Comparison of ENCODE assay signal across 8 cellular contexts in genomic region chr11:78961186-78961782, GRCh38.
A peak's percentile ranks its signal among the peaks of the same experiment; 100 is the strongest.
DNase-seq lines count a peak whose midpoint lies in the region; ATAC-seq, FAIRE-seq and TF ChIP-seq lines count a peak whose summit lies in the region.

No MANE protein-coding gene starts in this region.

- no peak for TF ChIP-seq EP300 in GM12878 (IDR thresholded peaks at IDR 0.05; ENCODE audit: borderline replicate concordance in 1 of 2, control insufficient read depth in 1 of 2, low read depth in 2 of 2, low read length in 2 of 2)

- dilution Hi-C loops in IMR-90 (cut with HindIII; ENCODE audit: low sequenced_read_pairs, unreplicated experiment) = no loop called here

- H2BK5ac ChIP-seq in IMR-90 (ENCODE audit: low read depth, low read length, poor library complexity, severe bottlenecking) = no peak overlapping the region

- no peak overlapping the region for H2BK120ac ChIP-seq in IMR-90 (ENCODE audit: low read depth, low read length)

- no peak overlapping the region for H4K91ac ChIP-seq in IMR-90 (ENCODE audit: insufficient read depth, low read depth, low read length)

- H3K4me1 ChIP-seq in IMR-90 (ENCODE audit: control insufficient read depth, insufficient read depth, low read length) (peaks cover 8% of the 10 kb centered on the region), GM12878 (ENCODE audit: control insufficient read depth, insufficient read depth, low read length) (no peaks in the 10 kb centered on the region), kidney (ENCODE audit: control insufficient read depth in 1 of 2, insufficient read depth in 1 of 2, low read depth in 1 of 2, low read length in 2 of 2) (peaks cover 0 to 6% of the 10 kb centered on the region in 2 donors), vagina (peaks cover 10% of the 10 kb centered on the region)

- no peak overlapping the region for H3K4ac ChIP-seq in IMR-90 (ENCODE audit: low read depth, low read length)

- H2BK20ac ChIP-seq in IMR-90 (ENCODE audit: low read depth, low read length) = no peak overlapping the region

- H3K23ac ChIP-seq in IMR-90 (ENCODE audit: low read depth, low read length) = no peak overlapping the region

- CTCF ChIA-PET in IMR-90 (lab: Yijun Ruan, JAX) (interaction anchor here (0.6 to 1.4 kb wide), 8 partner anchors 9 to 319 kb away, joined by 3 to 10 read pairs (median 3); no protein-coding TSS in a partner anchor), GM12878 (lab: Yijun Ruan, JAX) (no interaction called here)

- H2AFZ ChIP-seq in IMR-90 (replicated peaks; ENCODE audit: low read length, poor library complexity) = peak overlapping the region; percentile 18
- H2AFZ ChIP-seq in GM12878 (ENCODE audit: control insufficient read depth, low read depth, low read length) = no peak overlapping the region

- H2AK5ac ChIP-seq in IMR-90 (ENCODE audit: low read depth, low read length) = no peak overlapping the region

- RAD21 ChIA-PET in GM12878 (lab: Charles Lee; ENCODE audit: unreplicated experiment) = no interaction called here

- no peak overlapping the region for H3K4me3 ChIP-seq in IMR-90 (ENCODE audit: insufficient read depth, low read depth, low read length)
- no peak overlapping the region for H3K4me3 ChIP-seq in GM12878
- H3K4me3 ChIP-seq in kidney (ENCODE audit: low read length in 2 of 2) = no peak overlapping the region
- H3K4me3 ChIP-seq in vagina = no peak overlapping the region

- TF ChIP-seq CTCF in IMR-90 (conservative IDR thresholded peaks at IDR 0.05; ENCODE audit: low read depth, low read length) (peak; percentile 50), GM12878 (IDR thresholded peaks at IDR 0.05 in 2 of 3, conservative IDR thresholded peaks at IDR 0.05 in 1 of 3; ENCODE audit: control insufficient read depth in 2 of 3, extremely low read depth in 1 of 3, insufficient read depth in 1 of 3, low read depth in 3 of 3, low read length in 3 of 3) (peak in 2 of 3 experiments; percentile 14 to 27; a peak in 3 of 6 replicates), kidney (IDR thresholded peaks at IDR 0.05; ENCODE audit: borderline replicate concordance, extremely low read depth, insufficient read depth) (peak; percentile 69), vagina (IDR thresholded peaks at IDR 0.05) (no peak)

- H3K36me3 ChIP-seq in IMR-90 (ENCODE audit: control insufficient read depth, insufficient read depth, low read length) = no peaks in the 10 kb centered on the region
- H3K36me3 ChIP-seq in GM12878 (ENCODE audit: control insufficient read depth in 2 of 2, insufficient read depth in 2 of 2, low read length in 1 of 2) = no peaks in the 10 kb centered on the region
- no peaks in the 10 kb centered on the region for H3K36me3 ChIP-seq in kidney (ENCODE audit: control insufficient read depth in 1 of 2, insufficient read depth in 2 of 2, low read length in 2 of 2)
- H3K36me3 ChIP-seq in vagina = no peaks in the 10 kb centered on the region

- H3K14ac ChIP-seq in IMR-90 (replicated peaks; ENCODE audit: low read depth, low read length) = no peak overlapping the region

- H3K9ac ChIP-seq in IMR-90 (ENCODE audit: low read depth, low read length) = no peak overlapping the region
- H3K9ac ChIP-seq in GM12878 (ENCODE audit: control insufficient read depth, insufficient read depth, low read length) = no peak overlapping the region
- H3K9ac ChIP-seq in kidney (ENCODE audit: low read length in 2 of 2) = no peak overlapping the region

- BruUV-seq in IMR-90 (replicated peaks; lab: Mats Ljungman, UMichigan) = no TSS peak
- no TSS peak for BruUV-seq in GM12878 (replicated peaks; lab: Mats Ljungman, UMichigan)

- no CpG with 5 or more reads among the region's 3 CpGs for WGBS in IMR-90 (ENCODE audit: extremely low coverage in 2 of 2, insufficient read length in 1 of 2), 2 experiments
- 32% methylated on average over 3 of the region's 3 CpGs for whole genome bisulfite sequencing in GM12878 (ENCODE audit: insufficient coverage, insufficient replicate concordance, low lambda C conversion rate, missing lambda C conversion rate)

- no peak overlapping the region for H2BK15ac ChIP-seq in IMR-90 (ENCODE audit: low read depth, low read length)

- H3K79me1 ChIP-seq in IMR-90 (ENCODE audit: low read depth in 1 of 2, low read length in 2 of 2) = no peaks in the 10 kb centered on the region

- no peak for FAIRE-seq in GM12878 (lab: Jason Lieb, UNC)
- no peak for FAIRE-seq in kidney (lab: Jason Lieb, UNC)

- no peaks in the 10 kb centered on the region for H3K79me2 ChIP-seq in GM12878 (ENCODE audit: control insufficient read depth, insufficient read depth, low read length)

- intact Hi-C loops in IMR-90 (cut with micrococcal nuclease) (loop anchor here (1.0 to 5.0 kb wide), 4 partner anchors 126 to 316 kb away; no protein-coding TSS in a partner anchor), GM12878 (cut with micrococcal nuclease; ENCODE audit: unreplicated experiment) (no loop called here), kidney (cut with DNase I) (no loop called here), vagina (cut with DNase I) (loop anchor here (10.0 kb wide), 1 partner anchor 316 kb away; no protein-coding TSS in a partner anchor)

- no peak overlapping the region for H2AK9ac ChIP-seq in IMR-90 (replicated peaks; ENCODE audit: low read depth, low read length, poor library complexity)

- no peak overlapping the region for H4K5ac ChIP-seq in IMR-90 (ENCODE audit: low read depth, low read length)

- H3K9me3 ChIP-seq in IMR-90 (ENCODE audit: control insufficient read depth, insufficient read depth, low read length) = no peaks in the 10 kb centered on the region
- no peaks in the 10 kb centered on the region for H3K9me3 ChIP-seq in GM12878 (replicated peaks; ENCODE audit: control insufficient read depth, insufficient read depth, low read length)
- H3K9me3 ChIP-seq in kidney (ENCODE audit: control insufficient read depth in 1 of 2, low read length in 2 of 2) = no peaks in the 10 kb centered on the region
- H3K9me3 ChIP-seq in vagina = no peaks in the 10 kb centered on the region

- H4K8ac ChIP-seq in IMR-90 (ENCODE audit: low read depth in 2 of 2, low read length in 2 of 2) = no peak overlapping the region

- DNase-seq in CD1c-positive myeloid dendritic cell (ENCODE audit: extremely low spot score) (peak; percentile 16), IMR-90 (peak; percentile 46), GM12878 (ENCODE audit: low read depth, low spot score) (no peak), kidney (no peak), KBM-7 (no peak), vagina (ENCODE audit: extremely low spot score in 2 of 2) (no peak)
- no peak for DNase-seq in activated CD4-positive, CD25-positive, alpha-beta regulatory T cell treated with anti-CD3 and anti-CD28 coated beads, Interleukin-2, amount 50 U/mL, for 72 hours
- no peak for DNase-seq in central memory CD4-positive, alpha-beta T cell

- H3K4me2 ChIP-seq in IMR-90 (ENCODE audit: low read depth, low read length) = peak overlapping the region; percentile 4; the same call in 1 of the 2 replicates
- no peak overlapping the region for H3K4me2 ChIP-seq in GM12878 (ENCODE audit: control insufficient read depth, insufficient read depth)

- H4K20me1 ChIP-seq in IMR-90 (ENCODE audit: insufficient read depth, low read length) (no peaks in the 10 kb centered on the region), GM12878 (ENCODE audit: control insufficient read depth, insufficient read depth) (no peaks in the 10 kb centered on the region)

- no peak overlapping the region for H3K56ac ChIP-seq in IMR-90 (ENCODE audit: extremely low read depth, insufficient read depth, low read length)

- TF ChIP-seq POLR2A in IMR-90 (IDR thresholded peaks at IDR 0.05; ENCODE audit: low read depth, low read length) (no peak), GM12878 (IDR thresholded peaks at IDR 0.05; ENCODE audit: low read depth, low read length) (no peak), vagina (IDR thresholded peaks at IDR 0.05) (no peak)

- no peak overlapping the region for H3K18ac ChIP-seq in IMR-90 (ENCODE audit: low read depth, low read length)

- POLR2A ChIA-PET in IMR-90 (lab: Charles Lee; ENCODE audit: unreplicated experiment) (no interaction called here), GM12878 (lab: Charles Lee) (no interaction called here)

- peak; percentile 37; the same call in 1 of the 2 replicates for ATAC-seq in IMR-90 (ENCODE audit: low read depth)
- ATAC-seq in GM12878 = peak; percentile 35; the same call in 2 of the 3 replicates

- SMC1A ChIA-PET in GM12878 (lab: Charles Lee; ENCODE audit: uncharacterized antibody, unreplicated experiment) = interaction anchor here (1.1 kb wide), 1 partner anchor 37 kb away, joined by 3 read pairs; no protein-coding TSS in a partner anchor

- H3K27me3 ChIP-seq in IMR-90 (ENCODE audit: control insufficient read depth, insufficient read depth, low read length) (no peaks in the 10 kb centered on the region), GM12878 (replicated peaks in 1 of 2; ENCODE audit: control insufficient read depth in 2 of 2, insufficient read depth in 2 of 2, low read length in 1 of 2) (peaks cover 0 to 3% of the 10 kb centered on the region in 2 experiments; a peak in 3 of 4 replicates), vagina (no peaks in the 10 kb centered on the region)

- in situ Hi-C loops in IMR-90 (cut with MboI; ENCODE audit: low sequenced_read_pairs) = no loop called here
- in situ Hi-C loops in GM12878 (cut with MboI) = no loop called here
- in situ Hi-C loops in KBM-7 (cut with MboI; ENCODE audit: low pct_unique_long_range_greater_than_20kb, low sequenced_read_pairs) = no loop called here

- no peaks in the 10 kb centered on the region; the same call in 1 of the 2 replicates for H3K9me1 ChIP-seq in IMR-90 (ENCODE audit: insufficient read depth, low read length)

- H3K27ac ChIP-seq in IMR-90 (ENCODE audit: insufficient read depth, low read length) (no peak overlapping the region), GM12878 (ENCODE audit: control insufficient read depth, insufficient read depth) (no peak overlapping the region), kidney (ENCODE audit: low read depth in 2 of 2, low read length in 2 of 2) (no peak overlapping the region), vagina (no peak overlapping the region)

- TF ChIP-seq RAD21 in IMR-90 (IDR thresholded peaks at IDR 0.05; ENCODE audit: low read length) = peak; percentile 70
- peak; percentile 28; the same call in 1 of the 2 replicates for TF ChIP-seq RAD21 in GM12878 (IDR thresholded peaks at IDR 0.05; ENCODE audit: insufficient read depth, low read depth, low read length)

TF ChIP-seq in IMR-90, 13 proteins besides CTCF, POLR2A, EP300 and RAD21:
- TF ChIP-seq RCOR1 (IDR thresholded peaks at IDR 0.05; ENCODE audit: insufficient replicate concordance, low read length) (no peak), SMC3 (IDR thresholded peaks at IDR 0.05; ENCODE audit: low read depth, low read length) (peak; percentile 43)

TF ChIP-seq in GM12878, 131 proteins besides CTCF, POLR2A, EP300 and RAD21 (continues in another document):
- TF ChIP-seq NR2C1 (IDR thresholded peaks at IDR 0.05) (no peak), RFX5 (IDR thresholded peaks at IDR 0.05; ENCODE audit: low read depth, low read length) (no peak), SMC3 (IDR thresholded peaks at IDR 0.05; ENCODE audit: borderline replicate concordance, low read length) (no peak), NR2F1 (conservative IDR thresholded peaks at IDR 0.05) (no peak), MEF2B (IDR thresholded peaks at IDR 0.05; ENCODE audit: partially characterized antibody, poor library complexity, severe bottlenecking) (no peak), SP1 (IDR thresholded peaks at IDR 0.05; ENCODE audit: low read depth, low read length) (no peak)

Comparison
In these comparisons a context has a peak if more than half of its experiments do, and no peak if none do; other contexts are left out.
1. DNase-seq: peak in CD1c-positive myeloid dendritic cell (single experiment) and IMR-90 (single experiment); none in GM12878 (single experiment), kidney (single experiment), activated CD4-positive, CD25-positive, alpha-beta regulatory T cell treated with anti-CD3 and anti-CD28 coated beads, Interleukin-2, amount 50 U/mL, for 72 hours (single experiment), central memory CD4-positive, alpha-beta T cell (single experiment), KBM-7 (single experiment) and vagina (0 of 2).
2. CTCF ChIP-seq: peak in IMR-90 (single experiment), GM12878 (2 of 3) and kidney (single experiment); none in vagina (0 of 3).
3. intact Hi-C loops: an anchor here in IMR-90 (1.0 to 5.0 kb wide) and vagina (10.0 kb wide); none called in GM12878 and kidney.